ENCODE assay signal across 16 cellular contexts in genomic region chr17:66925811-66926500, GRCh38. TPM values are rescaled to one million over a fixed set of nuclear protein-coding genes. Genes with fewer than 3 reads are reported as not detected.
A peak's percentile ranks its signal among the peaks of the same experiment; 100 is the strongest.
DNase-seq lines count a peak whose midpoint lies in the region; ATAC-seq, FAIRE-seq and TF ChIP-seq lines count a peak whose summit lies in the region.
"Had no signal": no experiment of that assay in that cellular context is flagged by ENCODE, and none has a peak within 500 bp of the region (broad histone marks: within the 10 kb centered on the region; RNA-seq: fewer than 3 reads in every experiment).

No MANE protein-coding gene starts in this region.

- H3K4me1 ChIP-seq in A673 (ENCODE audit: insufficient read depth, low read length, poor library complexity, severe bottlenecking) (peaks cover 5% of the 10 kb centered on the region), left lung (no peaks in the 10 kb centered on the region), GM23338 (ENCODE audit: insufficient read depth) (no peaks in the 10 kb centered on the region)

- no peak overlapping the region for H3K4me3 Mint-ChIP-seq in T-cell
- no peak overlapping the region for H3K4me3 Mint-ChIP-seq in GM23338

- H3K36me3 ChIP-seq in A673 (ENCODE audit: insufficient read depth, low read length, poor library complexity, severe bottlenecking) = no peaks in the 10 kb centered on the region
- H3K36me3 ChIP-seq in left lung = no peaks in the 10 kb centered on the region
- H3K36me3 ChIP-seq in GM23338 (ENCODE audit: insufficient read depth) = no peaks in the 10 kb centered on the region

- H3K4me1 Mint-ChIP-seq in T-cell (no peaks in the 10 kb centered on the region), GM23338 (no peaks in the 10 kb centered on the region; the same call in 2 of the 3 replicates)

- H3K9me3 Mint-ChIP-seq in T-cell = peaks cover 0 to 7% (median 4%) of the 10 kb centered on the region in 3 donors
- H3K9me3 Mint-ChIP-seq in GM23338 = peaks cover 6% of the 10 kb centered on the region; the same call in 2 of the 3 replicates

- no peaks in the 10 kb centered on the region for H3K9me3 ChIP-seq in A673 (ENCODE audit: low read depth, low read length, poor library complexity, severe bottlenecking)
- no peaks in the 10 kb centered on the region for H3K9me3 ChIP-seq in left lung

- H3K36me3 Mint-ChIP-seq in T-cell (no peaks in the 10 kb centered on the region), GM23338 (ENCODE audit: low read depth) (no peaks in the 10 kb centered on the region)

- H3K27ac Mint-ChIP-seq in T-cell (no peak overlapping the region), GM23338 (no peak overlapping the region)

- H3K79me2 ChIP-seq in GM23338 (replicated peaks; ENCODE audit: insufficient read depth) = no peaks in the 10 kb centered on the region

- BruUV-seq in A673 (replicated peaks; lab: Mats Ljungman, UMichigan) = no TSS peak

- intact Hi-C loops in A673 (cut with micrococcal nuclease; ENCODE audit: unreplicated experiment) (no loop called here), posterior vena cava (cut with DNase I) (no loop called here), left lung (cut with DNase I) (no loop called here)

- peaks cover 4% of the 10 kb centered on the region; the same call in 1 of the 2 replicates for H3K9me2 ChIP-seq in GM23338 (ENCODE audit: insufficient read depth)

- CTCF ChIA-PET in A673 (lab: Charles Lee) (no interaction called here), T-cell (lab: Charles Lee) (interaction anchor here in 1 of 2 donors (0.6 kb wide), 1 partner anchor 17 kb away, joined by 10 read pairs; no protein-coding TSS in a partner anchor)

- H2AFZ ChIP-seq in GM23338 = no peak overlapping the region

- no peaks in the 10 kb centered on the region for H3F3A ChIP-seq in GM23338 (replicated peaks; ENCODE audit: low read depth)

- peak; percentile 80 for FAIRE-seq in HTR-8/SVneo (lab: Jason Lieb, UNC)

- no peak for TF ChIP-seq CTCF in A673 (conservative IDR thresholded peaks at IDR 0.05; ENCODE audit: low read depth, low read length)
- no peak for TF ChIP-seq CTCF in left lung (IDR thresholded peaks at IDR 0.05)
- TF ChIP-seq CTCF in GM23338 (conservative IDR thresholded peaks at IDR 0.05; ENCODE audit: low read depth in 2 of 2) = no peak

- no peaks in the 10 kb centered on the region for H4K20me1 ChIP-seq in GM23338 (replicated peaks; ENCODE audit: insufficient read depth)

- H3K27ac ChIP-seq in A673 (ENCODE audit: low read depth, low read length, poor library complexity, severe bottlenecking) = no peak overlapping the region
- H3K27ac ChIP-seq in left lung = no peak overlapping the region
- no peak overlapping the region for H3K27ac ChIP-seq in GM23338 (ENCODE audit: low read depth)
- H3K27ac ChIP-seq: KMS-11 had no signal

- POLR2A ChIA-PET in A673 (lab: Charles Lee; ENCODE audit: low non-redundant PET) (no interaction called here), T-cell (lab: Charles Lee) (no interaction called here)

- peak; percentile 56 for DNase-seq in A673 (ENCODE audit: low spot score)
- DNase-seq in HTR-8/SVneo (ENCODE audit: insufficient read length, low spot score) = no peak
- peak; percentile 75 for DNase-seq in NCI-H748 (lab: John Stamatoyannopoulos, UW; ENCODE audit: unreplicated experiment)
- DNase-seq in posterior vena cava (ENCODE audit: low spot score) = peak; percentile 10
- DNase-seq in left lung = no peak
- no peak for DNase-seq in T-cell
- DNase-seq in GM23338 (ENCODE audit: low spot score) = no peak
- DNase-seq: Calu3, DMS79 treated with DMSO at 0.1 percent for 48 hours, HCEC 1CT, NCI-H1048, NCI-H1694 treated with DMSO at 0.1 percent for 48 hours, RPMI8226 had no signal

- H3K27me3 ChIP-seq in A673 (replicated peaks; ENCODE audit: insufficient read depth, low read depth, low read length, poor library complexity) = no peaks in the 10 kb centered on the region
- H3K27me3 ChIP-seq in left lung = peaks cover 0 to 1% of the 10 kb centered on the region in 2 donors
- no peaks in the 10 kb centered on the region for H3K27me3 ChIP-seq in GM23338 (ENCODE audit: insufficient read depth)

- ATAC-seq in left lung (no peak), T-cell (replicated peaks in 1 of 4) (no peak), GM23338 (no peak)

- H3K4me2 ChIP-seq in GM23338 = no peak overlapping the region
- H3K4me2 ChIP-seq: KMS-11 had no signal

- no peak overlapping the region for H3K4me3 ChIP-seq in A673 (ENCODE audit: low read depth, low read length, poor library complexity, severe bottlenecking)
- H3K4me3 ChIP-seq in left lung = no peak overlapping the region
- H3K4me3 ChIP-seq in GM23338 = no peak overlapping the region

- H3K27me3 Mint-ChIP-seq in T-cell (peaks cover 41 to 50% of the 10 kb centered on the region in 2 donors), GM23338 (ENCODE audit: insufficient read depth, low read depth, poor library complexity) (no peaks in the 10 kb centered on the region)

TF ChIP-seq in GM23338, 12 proteins besides CTCF, POLR2A, EP300 and RAD21:
- TF ChIP-seq ETS1 (IDR thresholded peaks at IDR 0.05) (no peak), EZH2phosphoT487 (IDR thresholded peaks at IDR 0.05; ENCODE audit: unreplicated experiment) (no peak), EZH2 (IDR thresholded peaks at IDR 0.05; ENCODE audit: low read depth, unreplicated experiment) (no peak), POLR2AphosphoS5 (IDR thresholded peaks at IDR 0.05; ENCODE audit: low read depth) (no peak), ZNF114 (CRISPR knock-in tag; IDR thresholded peaks at IDR 0.05) (no peak), CREB1 (CRISPR knock-in tag; IDR thresholded peaks at IDR 0.05; ENCODE audit: low read depth) (no peak), JUNB (IDR thresholded peaks at IDR 0.05; ENCODE audit: unreplicated experiment) (no peak), NANOG (IDR thresholded peaks at IDR 0.05; ENCODE audit: borderline replicate concordance) (no peak), REST (IDR thresholded peaks at IDR 0.05; ENCODE audit: unreplicated experiment) (no peak), ZNF331 (CRISPR knock-in tag; IDR thresholded peaks at IDR 0.05; ENCODE audit: low read depth) (no peak), STAT1 (IDR thresholded peaks at IDR 0.05; ENCODE audit: unreplicated experiment) (no peak)

RNA-seq across cellular contexts. Expression of gene CACNG4, which starts 38.6 kb away (rescaled TPM):
- total RNA-seq in A673 (2021) = 9.7 and 9.9 TPM in 2 replicates
- not detected for total RNA-seq in posterior vena cava
- 1 to 10 TPM; 1.5 to 6.0 TPM for total RNA-seq in left lung
- under 1 TPM in 3 of 5 donors, not detected in 2; 0.06 to 0.20 (median 0.13) TPM for total RNA-seq in T-cell
- total RNA-seq in GM23338 (2014; rRNA removed; shearing (Covaris generic)) = 4.0 and 4.1 TPM in 2 replicates
- 1.6 and 1.9 TPM in 2 replicates for polyA plus RNA-seq in GM23338 (2016; fragmentation: Nextera tagmentation; extraction: Ambion mirVana)
- total RNA-seq: OCI-LY7; T-helper 2 cell treated with Interferon-gamma antibody and Interleukin-4, amounts not matched to agents 100 ng/mL and 5 ng/mL, for 36 hours had no signal

Comparison
In these comparisons a context has a peak if more than half of its experiments do, and no peak if none do; other contexts are left out.
1. DNase-seq: peak in A673 (single experiment), NCI-H748 (single experiment) and posterior vena cava (single experiment); none in HTR-8/SVneo (single experiment), left lung (0 of 2), T-cell (0 of 34) and GM23338 (single experiment).